In the genomic region with DNA sequence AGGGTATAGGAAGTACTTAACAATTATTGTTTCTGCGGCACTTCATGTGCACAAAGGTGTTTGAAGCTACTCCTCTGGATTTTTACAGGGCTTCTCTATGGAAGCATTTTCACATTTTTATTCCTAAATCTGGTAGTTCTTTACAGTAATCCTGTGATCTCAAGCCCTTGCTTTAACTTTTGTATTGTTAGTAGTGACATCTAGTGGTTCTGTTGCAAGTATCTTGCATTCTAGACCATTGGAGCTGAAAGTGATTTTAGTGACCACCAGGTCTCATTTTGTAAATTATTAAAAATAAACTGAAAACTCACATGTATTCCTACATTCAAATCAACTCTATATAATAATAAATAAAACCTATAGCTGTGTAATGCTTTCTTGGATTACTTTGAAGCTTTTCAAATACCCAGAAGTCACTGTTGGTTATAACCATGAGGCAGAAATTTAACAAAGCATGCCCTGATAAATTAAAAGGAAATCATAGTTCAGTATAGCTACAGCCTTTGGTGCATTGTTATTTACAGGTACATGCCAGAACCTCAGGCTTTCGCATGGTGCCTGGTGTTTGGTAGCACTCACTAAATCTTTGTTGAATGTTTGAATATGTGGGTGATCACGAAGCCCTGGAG, we compare ENCODE assay signal across 8 cellular contexts. TPM values are rescaled to one million over a fixed set of nuclear protein-coding genes. Genes with fewer than 3 reads are reported as not detected.
DNase-seq lines count a peak whose midpoint lies in the region; TF ChIP-seq lines count a peak whose summit lies in the region.

No MANE protein-coding gene starts in this region.

- H3K27ac ChIP-seq in VCaP, result no peak overlapping the region

- TF ChIP-seq CTCF in VCaP (conservative IDR thresholded peaks at IDR 0.05), result peak; percentile 67
- no peak for TF ChIP-seq CTCF in endothelial cell (IDR thresholded peaks at IDR 0.05; ENCODE audit: unreplicated experiment)

- no peaks in the 10 kb centered on the region for H3K9me3 Mint-ChIP-seq in endothelial cell (ENCODE audit: unreplicated experiment)

- no peaks in the 10 kb centered on the region for H3K4me1 Mint-ChIP-seq in endothelial cell (ENCODE audit: unreplicated experiment)

- H3K27ac Mint-ChIP-seq in endothelial cell (ENCODE audit: unreplicated experiment), result no peak overlapping the region

- H3K27me3 Mint-ChIP-seq in endothelial cell (ENCODE audit: unreplicated experiment), result peaks cover 6% of the 10 kb centered on the region

- no peak overlapping the region for H3K4me3 Mint-ChIP-seq in endothelial cell (ENCODE audit: unreplicated experiment)

- DNase-seq in COLO829 (ENCODE audit: low spot score) (peak; percentile 7), HPDE6-E6E7 (ENCODE audit: extremely low spot score) (peak; percentile 12), kidney tubule cell (ENCODE audit: low spot score) (peak; percentile 40), endothelial cell (ENCODE audit: low spot score) (no peak), NCI-H1930 (lab: John Stamatoyannopoulos, UW) (no peak), cerebellar nuclear complex (lab: John Stamatoyannopoulos, UW) (no peak)
- DNase-seq in activated CD4-positive, alpha-beta T cell treated with anti-CD3 and anti-CD28 coated beads for 4 hours, result no peak

- H3K36me3 Mint-ChIP-seq in endothelial cell (ENCODE audit: low read depth, unreplicated experiment), result no peaks in the 10 kb centered on the region

RNA-seq across cellular contexts. Expression of a gene that starts 18.9 kb away (rescaled TPM):
- 2,350 TPM for total RNA-seq in endothelial cell (ENCODE audit: unreplicated experiment)

Comparison
In these comparisons a context has a peak if more than half of its experiments do, and no peak if none do; other contexts are left out.
1. DNase-seq: peak in COLO829 (single experiment), HPDE6-E6E7 (single experiment) and kidney tubule cell (single experiment); none in endothelial cell (single experiment), NCI-H1930 (0 of 2), cerebellar nuclear complex (0 of 2) and activated CD4-positive, alpha-beta T cell treated with anti-CD3 and anti-CD28 coated beads for 4 hours (0 of 2).